12 cellular contexts compared by ENCODE assay signal in genomic region chr16:81634380-81635121, GRCh38.
A peak's percentile ranks its signal among the peaks of the same experiment; 100 is the strongest.
DNase-seq lines count a peak whose midpoint lies in the region; FAIRE-seq and TF ChIP-seq lines count a peak whose summit lies in the region.
"Had no signal": no experiment of that assay in that cellular context is flagged by ENCODE, and none has a peak within 500 bp of the region (broad histone marks: within the 10 kb centered on the region; RNA-seq: fewer than 3 reads in every experiment).

No MANE protein-coding gene starts in this region.

- peaks cover 68% of the 10 kb centered on the region for H3K4me1 Mint-ChIP-seq in mesothelial cell of epicardium

- no peaks in the 10 kb centered on the region for H3K27me3 ChIP-seq in stomach

- H3K36me3 ChIP-seq in stomach, result peaks cover 0 to 8% (median 2%) of the 10 kb centered on the region in 4 donors

- no peak for FAIRE-seq in HTR-8/SVneo (lab: Jason Lieb, UNC)
- FAIRE-seq: urothelium cell line had no signal

- H3K27ac ChIP-seq in stomach, result peak overlapping the region in 2 of 5 donors; percentile 73 to 81
- H3K27ac ChIP-seq: epithelial cell of prostate, SK-N-MC had no signal

- intact Hi-C loops in stomach (cut with DNase I; ENCODE audit: low total_unique reads), result no loop called here

- no peaks in the 10 kb centered on the region for H3K27me3 Mint-ChIP-seq in mesothelial cell of epicardium (ENCODE audit: low read depth)

- 64 to 81% (median 76%) methylated on average over 13 of the region's 13 CpGs for WGBS in stomach, 5 donors

- no peak overlapping the region for H3K4me3 ChIP-seq in stomach
- H3K4me3 ChIP-seq: SK-N-MC had no signal

- peak; percentile 44 for DNase-seq in COLO668 (lab: John Stamatoyannopoulos, UW; ENCODE audit: unreplicated experiment)
- DNase-seq in NCI-H1092 treated with DMSO at 0.1 percent for 48 hours (lab: John Stamatoyannopoulos, UW), result peak; percentile 75
- peak; percentile 51 for DNase-seq in astrocyte of the hippocampus (ENCODE audit: low read depth, low spot score)
- no peak for DNase-seq in mesothelial cell of epicardium (ENCODE audit: low spot score in 2 of 2, unreplicated experiment in 2 of 2)
- DNase-seq in activated CD4-positive, CD25-positive, alpha-beta regulatory T cell (lab: John Stamatoyannopoulos, UW), result no peak
- no peak for DNase-seq in HTR-8/SVneo (ENCODE audit: insufficient read length, low spot score)
- DNase-seq in RKO (ENCODE audit: low spot score), result no peak
- no peak for DNase-seq in stomach
- DNase-seq: activated T-cell treated with anti-CD3 and anti-CD28 coated beads, Interleukin-2, amount 50 U/mL, for 4 hours had no signal

- H3K27ac Mint-ChIP-seq in mesothelial cell of epicardium, result peak overlapping the region; percentile 77

- no peak for TF ChIP-seq POLR2A in stomach (IDR thresholded peaks at IDR 0.05)

- peaks cover 6% of the 10 kb centered on the region for H3K9me3 Mint-ChIP-seq in mesothelial cell of epicardium
- H3K9me3 Mint-ChIP-seq: activated T-cell treated with anti-CD3 and anti-CD28 coated beads, Interleukin-2, amount 50 U/mL, for 4 hours had no signal

- H3K4me1 ChIP-seq in stomach, result peaks cover 10 to 61% (median 31%) of the 10 kb centered on the region in 4 donors

- no peak overlapping the region for H3K4me3 Mint-ChIP-seq in mesothelial cell of epicardium
- H3K4me3 Mint-ChIP-seq: activated T-cell treated with anti-CD3 and anti-CD28 coated beads, Interleukin-2, amount 50 U/mL, for 4 hours had no signal

- no peak for TF ChIP-seq EP300 in stomach (IDR thresholded peaks at IDR 0.05)

- H3K9me3 ChIP-seq in stomach, result no peaks in the 10 kb centered on the region

- peaks cover 5% of the 10 kb centered on the region for H3K36me3 Mint-ChIP-seq in mesothelial cell of epicardium

- no peak for TF ChIP-seq CTCF in mesothelial cell of epicardium (IDR thresholded peaks at IDR 0.05; ENCODE audit: unreplicated experiment)
- no peak for TF ChIP-seq CTCF in stomach (IDR thresholded peaks at IDR 0.05)

Comparison
In these comparisons a context has a peak if more than half of its experiments do, and no peak if none do; other contexts are left out.
1. DNase-seq: peak in COLO668 (single experiment), NCI-H1092 treated with DMSO at 0.1 percent for 48 hours (single experiment) and astrocyte of the hippocampus (single experiment); none in mesothelial cell of epicardium (0 of 2), activated CD4-positive, CD25-positive, alpha-beta regulatory T cell (0 of 4), HTR-8/SVneo (single experiment), RKO (single experiment) and stomach (single experiment).